22 cellular contexts compared by ENCODE assay signal in genomic region chr9:36322462-36322861, GRCh38.
DNase-seq lines count a peak whose midpoint lies in the region; ATAC-seq and TF ChIP-seq lines count a peak whose summit lies in the region.
"Had no signal": no experiment of that assay in that cellular context is flagged by ENCODE, and none has a peak within 500 bp of the region (broad histone marks: within the 10 kb centered on the region; RNA-seq: fewer than 3 reads in every experiment).

No MANE protein-coding gene starts in this region.

- H3K4me3 Mint-ChIP-seq in type B pancreatic cell = no peak overlapping the region
- H3K4me3 Mint-ChIP-seq: CD14-positive monocyte; CD4-positive, alpha-beta memory T cell; HFFc6 had no signal

- H3K9me2 ChIP-seq in SK-N-SH = no peaks in the 10 kb centered on the region

- H3K4me2 ChIP-seq in SK-N-SH = no peak overlapping the region
- H3K4me2 ChIP-seq: A549, BLaER1 had no signal

- peaks cover 15% of the 10 kb centered on the region for H3K4me1 Mint-ChIP-seq in type B pancreatic cell (ENCODE audit: unreplicated experiment)

- DNase-seq in NCI-H748 (lab: John Stamatoyannopoulos, UW; ENCODE audit: unreplicated experiment) (peak; percentile 18), NCI-H748 treated with DMSO at 0.1 percent for 48 hours (lab: John Stamatoyannopoulos, UW) (no peak), NCI-H82 treated with DMSO at 0.1 percent for 48 hours (lab: John Stamatoyannopoulos, UW; ENCODE audit: unreplicated experiment) (peak; percentile 37), SK-N-SH (peak; percentile 35), type B pancreatic cell (ENCODE audit: extremely low spot score, unreplicated experiment) (no peak), GDM1 (lab: John Stamatoyannopoulos, UW) (no peak)
- DNase-seq in activated CD4-positive, alpha-beta T cell treated with anti-CD3 and anti-CD28 coated beads, Interleukin-2, amount 50 U/mL, for 48 hours = no peak
- DNase-seq: AML-193; CD4-positive, alpha-beta memory T cell; DMS153; DMS79; GF-D8; GOT3; H7; HFFc6 had no signal

- POLR2A ChIA-PET in SK-N-SH (lab: Yijun Ruan, JAX) = no interaction called here

- WGBS in SK-N-SH (ENCODE audit: low lambda C conversion rate) = 34% methylated on average over 3 of the region's 3 CpGs

- no peak for TF ChIP-seq EP300 in SK-N-SH (IDR thresholded peaks at IDR 0.05; ENCODE audit: borderline replicate concordance in 1 of 2, low read depth in 1 of 2, low read length in 1 of 2)

- no peaks in the 10 kb centered on the region for H3K27me3 Mint-ChIP-seq in type B pancreatic cell

- ATAC-seq in GM21447 (IDR thresholded peaks at IDR 0.05; ENCODE audit: unreplicated experiment) = no peak
- ATAC-seq: A549, HCT116 had no signal

- H4K20me1 ChIP-seq in SK-N-SH (ENCODE audit: insufficient read depth) = no peaks in the 10 kb centered on the region
- H4K20me1 ChIP-seq: BLaER1 had no signal

- H3K36me3 ChIP-seq in SK-N-SH (replicated peaks in 1 of 2; ENCODE audit: control insufficient read depth in 1 of 2, insufficient read depth in 2 of 2, low read length in 1 of 2) = no peaks in the 10 kb centered on the region
- H3K36me3 ChIP-seq: BLaER1 had no signal

- no peak overlapping the region for H3K27ac ChIP-seq in SK-N-SH (ENCODE audit: low read depth in 2 of 2, low read length in 1 of 2)
- H3K27ac ChIP-seq: 22Rv1, BLaER1, HL-60 had no signal

- H3K9me3 Mint-ChIP-seq in type B pancreatic cell = peaks cover 13% of the 10 kb centered on the region
- H3K9me3 Mint-ChIP-seq: HFFc6 had no signal

- H2AFZ ChIP-seq in SK-N-SH (ENCODE audit: low read depth) = no peak overlapping the region

- peaks cover 1% of the 10 kb centered on the region for H3F3A ChIP-seq in SK-N-SH (replicated peaks; ENCODE audit: insufficient read depth)

- peak overlapping the region; percentile 18 for H3K27ac Mint-ChIP-seq in type B pancreatic cell
- H3K27ac Mint-ChIP-seq: CD14-positive monocyte; CD4-positive, alpha-beta memory T cell; HFFc6 had no signal

- H3K4me3 ChIP-seq in SK-N-SH (ENCODE audit: low read depth in 2 of 2, low read length in 1 of 2) = no peak overlapping the region
- H3K4me3 ChIP-seq: A549, BLaER1 had no signal

- no peaks in the 10 kb centered on the region for H3K27me3 ChIP-seq in SK-N-SH (ENCODE audit: insufficient read depth)
- H3K27me3 ChIP-seq: BLaER1 had no signal

- no peaks in the 10 kb centered on the region for H3K79me2 ChIP-seq in SK-N-SH (ENCODE audit: insufficient read depth)

- TF ChIP-seq CTCF in SK-N-SH (IDR thresholded peaks at IDR 0.05) (no peak), type B pancreatic cell (conservative IDR thresholded peaks at IDR 0.05) (no peak)

- peaks cover 0 to 3% of the 10 kb centered on the region in 2 experiments; a peak in 1 of 4 replicates for H3K4me1 ChIP-seq in SK-N-SH (ENCODE audit: control insufficient read depth in 1 of 2, insufficient read depth in 2 of 2, low read depth in 1 of 2, low read length in 1 of 2)

- peaks cover 3% of the 10 kb centered on the region for H3K36me3 Mint-ChIP-seq in type B pancreatic cell
- H3K36me3 Mint-ChIP-seq: CD14-positive monocyte; CD4-positive, alpha-beta memory T cell had no signal

- TF ChIP-seq RAD21 in SK-N-SH (IDR thresholded peaks at IDR 0.05; ENCODE audit: low read length) = no peak

- no peak overlapping the region for H3K9ac ChIP-seq in SK-N-SH
- H3K9ac ChIP-seq: BLaER1 had no signal

- H3K9me3 ChIP-seq in SK-N-SH = no peaks in the 10 kb centered on the region

- CTCF ChIA-PET in SK-N-SH (lab: Yijun Ruan, JAX) = no interaction called here

TF ChIP-seq in SK-N-SH, 30 proteins besides CTCF, POLR2A, EP300 and RAD21:
- TF ChIP-seq MAX (IDR thresholded peaks at IDR 0.05; ENCODE audit: low read depth) (no peak), MXI1 (IDR thresholded peaks at IDR 0.05; ENCODE audit: low read depth, low read length) (no peak), FOXM1 (IDR thresholded peaks at IDR 0.05; ENCODE audit: low read depth) (no peak), PBX3 (IDR thresholded peaks at IDR 0.05) (no peak), GABPA (IDR thresholded peaks at IDR 0.05; ENCODE audit: low read depth) (no peak), JUND (IDR thresholded peaks at IDR 0.05) (no peak), FOSL2 (IDR thresholded peaks at IDR 0.05; ENCODE audit: borderline replicate concordance, low read depth) (no peak), TEAD4 (IDR thresholded peaks at IDR 0.05; ENCODE audit: borderline replicate concordance, insufficient read depth) (no peak), USF2 (IDR thresholded peaks at IDR 0.05; ENCODE audit: borderline replicate concordance, low read depth, low read length) (no peak), IRF3 (IDR thresholded peaks at IDR 0.05; ENCODE audit: low read depth, low read length) (no peak), CHD2 (IDR thresholded peaks at IDR 0.05; ENCODE audit: low read length, partially characterized antibody) (no peak), YY1 (IDR thresholded peaks at IDR 0.05; ENCODE audit: low read depth) (no peak), RXRA (IDR thresholded peaks at IDR 0.05; ENCODE audit: borderline replicate concordance, low read depth) (no peak), NFIC (IDR thresholded peaks at IDR 0.05; ENCODE audit: borderline replicate concordance) (no peak), GATA2 (CRISPR knock-in tag; IDR thresholded peaks at IDR 0.05) (no peak), MEF2A (IDR thresholded peaks at IDR 0.05; ENCODE audit: borderline replicate concordance, low read depth) (no peak), RFX5 (IDR thresholded peaks at IDR 0.05; ENCODE audit: low read length) (no peak), NRF1 (IDR thresholded peaks at IDR 0.05; ENCODE audit: low read depth, low read length) (no peak)

Comparison
In these comparisons a context has a peak if more than half of its experiments do, and no peak if none do; other contexts are left out.
1. DNase-seq: peak in NCI-H748 (single experiment), NCI-H82 treated with DMSO at 0.1 percent for 48 hours (single experiment) and SK-N-SH (single experiment); none in NCI-H748 treated with DMSO at 0.1 percent for 48 hours (single experiment), type B pancreatic cell (single experiment), activated CD4-positive, alpha-beta T cell treated with anti-CD3 and anti-CD28 coated beads, Interleukin-2, amount 50 U/mL, for 48 hours (0 of 2) and GDM1 (single experiment).